8 cellular contexts compared by ENCODE assay signal in genomic region chr7:81470084-81470723, GRCh38.
DNase-seq lines count a peak whose midpoint lies in the region; ATAC-seq, FAIRE-seq and TF ChIP-seq lines count a peak whose summit lies in the region.

No MANE protein-coding gene starts in this region.

- H3K56ac ChIP-seq in mesendoderm (ENCODE audit: low read length): peak overlapping the region; percentile 71

- peak; percentile 11 for FAIRE-seq in GM19239 (lab: Jason Lieb, UNC)

- H3K4me1 ChIP-seq in SJCRH30: peaks cover 8% of the 10 kb centered on the region; the same call in 1 of the 2 replicates
- no peaks in the 10 kb centered on the region for H3K4me1 ChIP-seq in mesendoderm (ENCODE audit: control insufficient read depth, low read depth, low read length)
- no peaks in the 10 kb centered on the region for H3K4me1 ChIP-seq in uterus

- H3K36me3 Mint-ChIP-seq in stimulated activated memory B cell treated with anti-CD40 and anti-IgM and Interleukin-4, amounts not matched to agents 10 μg/mL and 1 μg/mL and 100 μg/mL, for 72 hours: no peaks in the 10 kb centered on the region

- no peak for ATAC-seq in stimulated activated memory B cell treated with anti-CD40 and anti-IgM and Interleukin-4, amounts not matched to agents 10 μg/mL and 1 μg/mL and 100 μg/mL, for 72 hours

- H3K9me3 ChIP-seq in SJCRH30 (replicated peaks) (peaks cover 3% of the 10 kb centered on the region), uterus (no peaks in the 10 kb centered on the region)

- DNase-seq in COR-L47 (lab: John Stamatoyannopoulos, UW): peak; percentile 62
- no peak for DNase-seq in GM19239 (ENCODE audit: insufficient read length, low spot score)
- DNase-seq in NAMALWA (ENCODE audit: low spot score): peak; percentile 65
- DNase-seq in SJCRH30: peak; percentile 85 to 86
- peak; percentile 78 for DNase-seq in epithelial cell of esophagus (ENCODE audit: low read depth)
- DNase-seq in mesendoderm: peak; percentile 83
- peak; percentile 56 to 57 for DNase-seq in uterus

- no peaks in the 10 kb centered on the region for H3K9me3 Mint-ChIP-seq in stimulated activated memory B cell treated with anti-CD40 and anti-IgM and Interleukin-4, amounts not matched to agents 10 μg/mL and 1 μg/mL and 100 μg/mL, for 72 hours

- peak overlapping the region; percentile 22 for H3K9ac ChIP-seq in mesendoderm (ENCODE audit: low read length)

- H3K27ac ChIP-seq in SJCRH30 (no peak overlapping the region), mesendoderm (ENCODE audit: low read depth, low read length) (no peak overlapping the region), uterus (no peak overlapping the region)

- H3K4ac ChIP-seq in mesendoderm (ENCODE audit: low read depth, low read length): no peak overlapping the region

- H3K27ac Mint-ChIP-seq in stimulated activated memory B cell treated with anti-CD40 and anti-IgM and Interleukin-4, amounts not matched to agents 10 μg/mL and 1 μg/mL and 100 μg/mL, for 72 hours: no peak overlapping the region

- no peaks in the 10 kb centered on the region for H3K79me1 ChIP-seq in mesendoderm (ENCODE audit: low read length)

- no peak overlapping the region for H4K5ac ChIP-seq in mesendoderm (ENCODE audit: low read length)

- no peak overlapping the region for H2BK5ac ChIP-seq in mesendoderm (ENCODE audit: low read length)

- H3K36me3 ChIP-seq in SJCRH30 (no peaks in the 10 kb centered on the region), mesendoderm (ENCODE audit: control insufficient read depth, insufficient read depth, low read length) (no peaks in the 10 kb centered on the region), uterus (no peaks in the 10 kb centered on the region)

- no peak overlapping the region for H3K18ac ChIP-seq in mesendoderm (ENCODE audit: low read length)

- H2BK15ac ChIP-seq in mesendoderm (replicated peaks; ENCODE audit: low read depth): no peak overlapping the region

- H3K23ac ChIP-seq in mesendoderm (ENCODE audit: low read length): no peak overlapping the region

- no peak for TF ChIP-seq POLR2A in uterus (IDR thresholded peaks at IDR 0.05)

- H3K4me3 Mint-ChIP-seq in stimulated activated memory B cell treated with anti-CD40 and anti-IgM and Interleukin-4, amounts not matched to agents 10 μg/mL and 1 μg/mL and 100 μg/mL, for 72 hours: no peak overlapping the region

- H4K8ac ChIP-seq in mesendoderm (ENCODE audit: low read depth, low read length): no peak overlapping the region

- no CpG with 5 or more reads among the region's 7 CpGs for WGBS in mesendoderm (ENCODE audit: extremely low coverage, insufficient coverage, low lambda C conversion rate)

- no peak overlapping the region for H2AK5ac ChIP-seq in mesendoderm (ENCODE audit: low read length)

- TF ChIP-seq CTCF in epithelial cell of esophagus (IDR thresholded peaks at IDR 0.05; ENCODE audit: insufficient read depth, low read depth, low read length, missing control alignments): peak; percentile 77
- peak; percentile 57 to 75 (median 66) for TF ChIP-seq CTCF in uterus (IDR thresholded peaks at IDR 0.05)

- intact Hi-C loops in uterus (cut with DNase I; ENCODE audit: low total_unique reads): no loop called here

- no peaks in the 10 kb centered on the region for H3K79me2 ChIP-seq in mesendoderm (ENCODE audit: control insufficient read depth, insufficient read depth, low read length)

- H3K4me3 ChIP-seq in SJCRH30 (no peak overlapping the region), epithelial cell of esophagus (ENCODE audit: low read length) (no peak overlapping the region), mesendoderm (ENCODE audit: low read length) (no peak overlapping the region), uterus (no peak overlapping the region)

- H2BK120ac ChIP-seq in mesendoderm (ENCODE audit: low read depth, low read length): no peak overlapping the region

- H3K4me2 ChIP-seq in mesendoderm (ENCODE audit: low read length): no peak overlapping the region

- H3K27me3 Mint-ChIP-seq in stimulated activated memory B cell treated with anti-CD40 and anti-IgM and Interleukin-4, amounts not matched to agents 10 μg/mL and 1 μg/mL and 100 μg/mL, for 72 hours: no peaks in the 10 kb centered on the region

- no peaks in the 10 kb centered on the region for H3K4me1 Mint-ChIP-seq in stimulated activated memory B cell treated with anti-CD40 and anti-IgM and Interleukin-4, amounts not matched to agents 10 μg/mL and 1 μg/mL and 100 μg/mL, for 72 hours

- H3K27me3 ChIP-seq in SJCRH30 (no peaks in the 10 kb centered on the region), mesendoderm (ENCODE audit: insufficient read depth, low read length, poor library complexity) (no peaks in the 10 kb centered on the region), uterus (no peaks in the 10 kb centered on the region)
